9 cellular contexts compared by ENCODE assay signal in genomic region chr1:80878343-80878742, GRCh38.
"Had no signal": no experiment of that assay in that cellular context is flagged by ENCODE, and none has a peak within 500 bp of the region (broad histone marks: within the 10 kb centered on the region; RNA-seq: fewer than 3 reads in every experiment).

No MANE protein-coding gene starts in this region.

- H3K36me3 ChIP-seq: HAP-1 had no signal

- H3K4me1 ChIP-seq: HAP-1 had no signal

- H3K27ac ChIP-seq: GM23248 had no signal

- H3K9ac ChIP-seq: GM23248 had no signal

- H3K9me3 Mint-ChIP-seq: GM23338, H9 had no signal

- H3K4me2 ChIP-seq: GM23338 had no signal

- H3K4me3 Mint-ChIP-seq: GM23338, H9, HFFc6 had no signal

- H3K4me3 ChIP-seq: GM23248, GM23338, HAP-1 had no signal

- H2AFZ ChIP-seq: GM23248, GM23338 had no signal

- H3K4me1 Mint-ChIP-seq: GM23338, H9 had no signal

- H3K9me3 ChIP-seq: HAP-1 had no signal

- DNase-seq: GM23248, GOT3, H7, H9, HCEC 1CT, HFFc6 had no signal

- H3K27ac Mint-ChIP-seq: GM23338, H9, HFFc6 had no signal

- FAIRE-seq: H1 had no signal
